Comparison of ENCODE assay signal across 30 cellular contexts in the genomic region with DNA sequence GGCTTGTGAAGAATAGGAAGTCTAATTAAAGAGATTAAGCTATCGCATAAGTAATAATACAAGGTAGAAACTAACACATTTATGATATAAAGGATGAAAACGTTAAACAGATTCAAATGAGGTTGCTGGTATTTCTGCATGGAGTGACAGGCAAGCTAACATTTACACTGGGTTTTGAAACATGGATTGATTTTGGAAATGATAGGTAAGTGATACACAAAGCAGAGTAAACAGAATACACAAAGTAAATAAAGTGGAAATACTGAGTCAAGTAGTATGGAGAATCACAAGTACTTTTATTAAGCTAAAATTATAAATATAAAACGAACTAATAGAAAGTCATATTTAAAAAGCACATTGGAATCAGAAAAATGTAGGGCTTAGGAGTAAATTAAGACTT.
"Had no signal": no experiment of that assay in that cellular context is flagged by ENCODE, and none has a peak within 500 bp of the region (broad histone marks: within the 10 kb centered on the region; RNA-seq: fewer than 3 reads in every experiment).

No MANE protein-coding gene starts in this region.

- H3K27me3 ChIP-seq: ascending aorta, cardiac muscle cell had no signal

- FAIRE-seq: bronchial epithelial cell, TTC549 had no signal

- H3K36me3 ChIP-seq: ascending aorta, cardiac muscle cell had no signal

- H3K4me3 ChIP-seq: ascending aorta, cardiac muscle cell had no signal

- H3K9me3 ChIP-seq: ascending aorta had no signal

- DNase-seq: activated B cell treated with CpG ODN at 0.5 μM for 24 hours; activated CD4-positive, alpha-beta memory T cell treated with anti-CD3 and anti-CD28 coated beads for 36 hours; activated CD4-positive, alpha-beta T cell treated with anti-CD3 and anti-CD28 coated beads for 4 hours; activated CD4-positive, alpha-beta T cell treated with anti-CD3 and anti-CD28 coated beads, Interleukin-2, amount 10 ng/mL, durations not matched to agents 24 days and 14 days; activated CD4-positive, alpha-beta T cell treated with anti-CD3 and anti-CD28 coated beads, Interleukin-2, amount 50 U/mL, for 1 hour; activated CD4-positive, alpha-beta T cell treated with anti-CD3 and anti-CD28 coated beads, Interleukin-2, amount 50 U/mL, for 4 hours; activated CD4-positive, CD25-positive, alpha-beta regulatory T cell treated with anti-CD3 and anti-CD28 coated beads, Interleukin-2, amount 50 U/mL, for 72 hours; activated CD8-positive, alpha-beta memory T cell treated with anti-CD3 and anti-CD28 coated beads, Interleukin-2, amount 50 U/mL, for 4 hours; activated CD8-positive, alpha-beta T cell treated with anti-CD3 and anti-CD28 coated beads for 36 hours; activated effector memory CD4-positive, alpha-beta T cell treated with Interleukin-2 at 50 U/mL for 16 hours; activated gamma-delta T cell; activated naive CD4-positive, alpha-beta T cell treated with anti-CD3 and anti-CD28 coated beads, Interleukin-2, amount 10 ng/mL, durations not matched to agents 7 days and 5 days; activated naive CD4-positive, alpha-beta T cell treated with Interleukin-2 at 50 U/mL for 16 hours; activated naive CD8-positive, alpha-beta T cell treated with anti-CD3 and anti-CD28 coated beads, Interleukin-2, amount 10 ng/mL, durations not matched to agents 7 days and 5 days; activated naive CD8-positive, alpha-beta T cell treated with anti-CD3 and anti-CD28 coated beads, Interleukin-2, amount 50 U/mL, for 24 hours; activated T-cell treated with anti-CD3 and anti-CD28 coated beads for 4 hours; activated T-cell treated with anti-CD3 and anti-CD28 coated beads, Interleukin-2, amount 50 U/mL, for 1 hour; activated T-cell treated with anti-CD3 and anti-CD28 coated beads, Interleukin-2, amount 50 U/mL, for 4 hours; amygdala; anterior cingulate cortex; caudate nucleus; cerebellar nuclear complex; T-helper 1 cell; T-helper 2 cell; T-helper 9 cell had no signal

- H3K27ac ChIP-seq: ascending aorta, cardiac muscle cell, VCaP had no signal

- ATAC-seq: activated CD8-positive, alpha-beta T cell treated with anti-CD3 and anti-CD28 coated beads for 36 hours; activated naive CD8-positive, alpha-beta T cell treated with anti-CD3 and anti-CD28 coated beads, Interleukin-2, amount 50 U/mL, for 24 hours; activated T-cell treated with anti-CD3 and anti-CD28 coated beads, Interleukin-2, amount 50 U/mL, for 4 hours had no signal

- H3K4me1 ChIP-seq: ascending aorta had no signal
